Comparison of ENCODE assay signal across 11 cellular contexts in the genomic region with DNA sequence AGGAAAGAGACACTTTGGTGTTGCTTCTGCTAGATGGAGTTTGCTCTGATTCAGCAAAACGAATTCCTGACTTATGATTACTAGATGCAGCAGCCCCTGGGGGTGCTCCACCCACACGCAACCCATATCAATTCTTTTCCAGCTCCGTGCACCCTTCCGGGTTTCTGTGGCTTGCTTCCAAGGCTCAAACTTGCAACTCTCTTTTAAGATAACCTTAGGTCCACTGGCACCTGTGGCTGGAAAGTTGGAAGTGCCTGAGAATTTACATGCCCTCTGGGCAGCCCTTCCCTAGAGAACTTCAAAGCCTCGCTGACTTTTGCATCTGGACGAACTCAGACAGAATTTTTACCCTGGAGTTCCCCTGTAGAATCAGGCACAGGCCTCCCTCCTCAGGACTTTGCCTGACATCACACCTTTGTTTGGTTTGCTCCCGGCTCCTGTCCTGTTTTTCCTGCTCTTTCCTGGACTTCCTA.
DNase-seq lines count a peak whose midpoint lies in the region; ATAC-seq and TF ChIP-seq lines count a peak whose summit lies in the region.
"Had no signal": no experiment of that assay in that cellular context is flagged by ENCODE, and none has a peak within 500 bp of the region (broad histone marks: within the 10 kb centered on the region; RNA-seq: fewer than 3 reads in every experiment).

No MANE protein-coding gene starts in this region.

- peak overlapping the region; percentile 38 for H3K27ac Mint-ChIP-seq in activated T-helper 1 cell treated with anti-CD3 and anti-CD28 coated beads, Interleukin-12 subunit alpha, Interleukin-12 subunit beta, Interleukin-2, Interleukin-4 antibody, amounts not matched to agents 30 ng/mL and 10 ng/mL and 1 ng/mL, durations not matched to agents 14 hours and 24 hours and 36 hours
- peak overlapping the region; percentile 69 for H3K27ac Mint-ChIP-seq in type B pancreatic cell
- H3K27ac Mint-ChIP-seq: CD4-positive, CD25-positive, alpha-beta regulatory T cell had no signal

- H3K9me3 Mint-ChIP-seq in activated T-helper 1 cell treated with anti-CD3 and anti-CD28 coated beads, Interleukin-12 subunit alpha, Interleukin-12 subunit beta, Interleukin-2, Interleukin-4 antibody, amounts not matched to agents 30 ng/mL and 10 ng/mL and 1 ng/mL, durations not matched to agents 14 hours and 24 hours and 36 hours = no peaks in the 10 kb centered on the region
- H3K9me3 Mint-ChIP-seq in type B pancreatic cell = no peaks in the 10 kb centered on the region

- H3K4me3 Mint-ChIP-seq in activated T-helper 1 cell treated with anti-CD3 and anti-CD28 coated beads, Interleukin-12 subunit alpha, Interleukin-12 subunit beta, Interleukin-2, Interleukin-4 antibody, amounts not matched to agents 30 ng/mL and 10 ng/mL and 1 ng/mL, durations not matched to agents 14 hours and 24 hours and 36 hours = peak overlapping the region; percentile 15
- H3K4me3 Mint-ChIP-seq in type B pancreatic cell = no peak overlapping the region
- H3K4me3 Mint-ChIP-seq: CD4-positive, CD25-positive, alpha-beta regulatory T cell had no signal

- intact Hi-C loops in Right ventricle myocardium superior (cut with DNase I) (loop anchor here (10.0 kb wide), 1 partner anchor 228 kb away; a partner anchor contains a TSS), Right ventricle myocardium inferior (cut with DNase I) (no loop called here), posterior cingulate gyrus (cut with DNase I) (no loop called here)
- intact Hi-C loops in activated T-helper 1 cell treated with anti-CD3 and anti-CD28 coated beads, Interleukin-12 subunit alpha, Interleukin-12 subunit beta, Interleukin-2, Interleukin-4 antibody, amounts not matched to agents 30 ng/mL and 10 ng/mL and 1 ng/mL, durations not matched to agents 14 hours and 24 hours and 36 hours (cut with micrococcal nuclease) = loop anchor here (5.0 kb wide), 1 partner anchor 100 kb away; no protein-coding TSS in a partner anchor

- DNase-seq in Right ventricle myocardium superior (no peak), Right ventricle myocardium inferior (ENCODE audit: missing footprints) (no peak), hepatic stellate cell (ENCODE audit: low spot score) (peak; percentile 39), type B pancreatic cell (ENCODE audit: extremely low spot score, unreplicated experiment) (no peak), NCI-H1694 treated with DMSO at 0.1 percent for 48 hours (lab: John Stamatoyannopoulos, UW) (no peak), posterior cingulate gyrus (no peak)
- DNase-seq in activated T-helper 1 cell treated with anti-CD3 and anti-CD28 coated beads, Interleukin-12 subunit alpha, Interleukin-12 subunit beta, Interleukin-2, Interleukin-4 antibody, amounts not matched to agents 30 ng/mL and 10 ng/mL and 1 ng/mL, durations not matched to agents 14 hours and 24 hours and 36 hours (ENCODE audit: low spot score) = no peak
- DNase-seq: CD4-positive, CD25-positive, alpha-beta regulatory T cell; stimulated activated CD4-positive, alpha-beta T cell treated with anti-CD3 and anti-CD28 coated beads, Interleukin-2, amount 100 ng/mL, for 48 hours had no signal

- ATAC-seq in Right ventricle myocardium superior (ENCODE audit: poor library complexity) (peak; percentile 35), Right ventricle myocardium inferior (no peak), GM21825 (IDR thresholded peaks at IDR 0.05; ENCODE audit: unreplicated experiment) (no peak)
- ATAC-seq: Panc1 had no signal

- no peak for TF ChIP-seq CTCF in type B pancreatic cell (conservative IDR thresholded peaks at IDR 0.05)

- peaks cover 11% of the 10 kb centered on the region for H3K36me3 Mint-ChIP-seq in activated T-helper 1 cell treated with anti-CD3 and anti-CD28 coated beads, Interleukin-12 subunit alpha, Interleukin-12 subunit beta, Interleukin-2, Interleukin-4 antibody, amounts not matched to agents 30 ng/mL and 10 ng/mL and 1 ng/mL, durations not matched to agents 14 hours and 24 hours and 36 hours (ENCODE audit: low read depth)
- no peaks in the 10 kb centered on the region for H3K36me3 Mint-ChIP-seq in type B pancreatic cell
- H3K36me3 Mint-ChIP-seq: CD4-positive, CD25-positive, alpha-beta regulatory T cell had no signal

- H3K27me3 Mint-ChIP-seq in activated T-helper 1 cell treated with anti-CD3 and anti-CD28 coated beads, Interleukin-12 subunit alpha, Interleukin-12 subunit beta, Interleukin-2, Interleukin-4 antibody, amounts not matched to agents 30 ng/mL and 10 ng/mL and 1 ng/mL, durations not matched to agents 14 hours and 24 hours and 36 hours (ENCODE audit: insufficient read depth) = no peaks in the 10 kb centered on the region
- H3K27me3 Mint-ChIP-seq in type B pancreatic cell = no peaks in the 10 kb centered on the region

- peaks cover 30% of the 10 kb centered on the region for H3K4me1 Mint-ChIP-seq in activated T-helper 1 cell treated with anti-CD3 and anti-CD28 coated beads, Interleukin-12 subunit alpha, Interleukin-12 subunit beta, Interleukin-2, Interleukin-4 antibody, amounts not matched to agents 30 ng/mL and 10 ng/mL and 1 ng/mL, durations not matched to agents 14 hours and 24 hours and 36 hours (ENCODE audit: low read depth)
- H3K4me1 Mint-ChIP-seq in type B pancreatic cell (ENCODE audit: unreplicated experiment) = peaks cover 22% of the 10 kb centered on the region

Comparison
In these comparisons a context has a peak if more than half of its experiments do, and no peak if none do; other contexts are left out.
1. intact Hi-C loops: an anchor here in Right ventricle myocardium superior (10.0 kb wide) and activated T-helper 1 cell treated with anti-CD3 and anti-CD28 coated beads, Interleukin-12 subunit alpha, Interleukin-12 subunit beta, Interleukin-2, Interleukin-4 antibody, amounts not matched to agents 30 ng/mL and 10 ng/mL and 1 ng/mL, durations not matched to agents 14 hours and 24 hours and 36 hours (5.0 kb wide); none called in Right ventricle myocardium inferior and posterior cingulate gyrus.